Comparison of ENCODE assay signal across 17 cellular contexts in the genomic region with DNA sequence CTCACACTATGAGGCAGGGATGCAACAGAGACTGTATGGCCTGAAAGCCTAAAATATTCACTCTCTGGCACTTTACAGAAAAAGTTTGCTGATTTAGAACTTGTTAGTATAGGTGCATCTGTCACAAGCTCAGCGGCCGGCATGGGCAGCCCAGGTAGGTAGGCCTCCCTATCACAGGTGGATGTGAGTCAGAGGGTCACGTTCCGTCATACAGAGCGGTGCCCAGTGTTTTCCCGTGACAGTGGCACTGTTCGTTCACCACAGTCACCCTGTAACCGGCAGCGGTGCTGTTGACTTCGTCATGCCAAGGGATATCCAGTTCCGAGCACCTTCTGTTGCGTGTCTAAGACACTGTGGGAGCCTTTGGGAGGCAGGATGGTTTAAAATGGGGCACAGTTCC. TPM values are rescaled to one million over a fixed set of nuclear protein-coding genes. Genes with fewer than 3 reads are reported as not detected.
DNase-seq lines count a peak whose midpoint lies in the region; FAIRE-seq and TF ChIP-seq lines count a peak whose summit lies in the region.
"Had no signal": no experiment of that assay in that cellular context is flagged by ENCODE, and none has a peak within 500 bp of the region (broad histone marks: within the 10 kb centered on the region; RNA-seq: fewer than 3 reads in every experiment).

No MANE protein-coding gene starts in this region.

- FAIRE-seq in HTR-8/SVneo (lab: Jason Lieb, UNC): peak; percentile 13
- FAIRE-seq: GM12891, GM18507 had no signal

- no peak overlapping the region for H2BK120ac ChIP-seq in neuronal stem cell (ENCODE audit: low read depth, low read length)

- H2AFZ ChIP-seq in neuronal stem cell (ENCODE audit: low read length) (no peak overlapping the region), GM23248 (no peak overlapping the region)

- peak overlapping the region; percentile 12 for H2AK5ac ChIP-seq in neuronal stem cell (ENCODE audit: low read depth, low read length)

- H4K20me1 ChIP-seq in GM23248 (ENCODE audit: insufficient read depth): no peaks in the 10 kb centered on the region

- peaks cover 0 to 4% of the 10 kb centered on the region in 2 donors for H3K4me1 ChIP-seq in neuronal stem cell (ENCODE audit: control insufficient read depth in 2 of 2, insufficient read depth in 1 of 2, low read depth in 1 of 2, low read length in 2 of 2)
- peaks cover 10% of the 10 kb centered on the region; the same call in 1 of the 2 replicates for H3K4me1 ChIP-seq in GM23248 (ENCODE audit: insufficient read depth)

- H3K27me3 ChIP-seq in neuronal stem cell (ENCODE audit: control insufficient read depth in 3 of 3, insufficient read depth in 3 of 3, low read depth in 1 of 3, low read length in 3 of 3) (no peaks in the 10 kb centered on the region), GM23248 (replicated peaks; ENCODE audit: insufficient read depth) (no peaks in the 10 kb centered on the region)

- H3K9me3 ChIP-seq in neuronal stem cell (replicated peaks in 1 of 2; ENCODE audit: control insufficient read depth in 2 of 2, insufficient read depth in 1 of 2, low read depth in 1 of 2, low read length in 2 of 2) (no peaks in the 10 kb centered on the region), GM23248 (ENCODE audit: low read depth) (no peaks in the 10 kb centered on the region)

- H3F3A ChIP-seq in GM23248 (ENCODE audit: insufficient read depth): no peaks in the 10 kb centered on the region

- H3K36me3 ChIP-seq in neuronal stem cell (replicated peaks in 1 of 2; ENCODE audit: control insufficient read depth in 2 of 2, insufficient read depth in 2 of 2, low read length in 2 of 2) (no peaks in the 10 kb centered on the region), GM23248 (ENCODE audit: low read depth) (no peaks in the 10 kb centered on the region)

- no peak for TF ChIP-seq CTCF in RWPE1 (conservative IDR thresholded peaks at IDR 0.05; ENCODE audit: low read depth)

- H2BK12ac ChIP-seq in neuronal stem cell (ENCODE audit: low read length): peak overlapping the region; percentile 33

- no peak overlapping the region for H2BK15ac ChIP-seq in neuronal stem cell (ENCODE audit: low read length)

- H3K18ac ChIP-seq in neuronal stem cell (ENCODE audit: low read length): no peak overlapping the region

- peak overlapping the region; percentile 19 for H3K27ac ChIP-seq in RWPE1
- H3K27ac ChIP-seq in neuronal stem cell (replicated peaks; ENCODE audit: low read length): no peak overlapping the region
- no peak overlapping the region for H3K27ac ChIP-seq in GM23248

- no peak overlapping the region for H4K91ac ChIP-seq in neuronal stem cell (ENCODE audit: low read depth, low read length, poor library complexity)

- H3K4me3 ChIP-seq in neuronal stem cell (ENCODE audit: low read length in 2 of 2) (no peak overlapping the region), GM23248 (no peak overlapping the region)

- H3K23ac ChIP-seq in neuronal stem cell (ENCODE audit: low read depth, low read length, poor library complexity): no peak overlapping the region

- H3K14ac ChIP-seq in neuronal stem cell (ENCODE audit: low read length): no peak overlapping the region

- CTCF ChIA-PET in RWPE1 (lab: Yijun Ruan, JAX): no interaction called here

- H3K9me2 ChIP-seq in GM23248 (ENCODE audit: insufficient read depth): no peaks in the 10 kb centered on the region

- no peak overlapping the region for H3K4me2 ChIP-seq in neuronal stem cell (ENCODE audit: insufficient read depth, low read length, poor library complexity, severe bottlenecking)
- H3K4me2 ChIP-seq in GM23248 (ENCODE audit: unreplicated experiment): no peak overlapping the region

- no peak overlapping the region for H3K4ac ChIP-seq in neuronal stem cell (ENCODE audit: low read length)

- H4K8ac ChIP-seq in neuronal stem cell (ENCODE audit: low read depth, low read length): no peak overlapping the region

- DNase-seq in HTR-8/SVneo (ENCODE audit: insufficient read length, low spot score) (no peak), NCI-H2171 (lab: John Stamatoyannopoulos, UW) (peak; percentile 16), RWPE1 (ENCODE audit: low spot score) (no peak), neuronal stem cell (ENCODE audit: low spot score) (no peak), NCI-H2081 (lab: John Stamatoyannopoulos, UW) (no peak), SHP77 treated with DMSO at 0.1 percent for 48 hours (lab: John Stamatoyannopoulos, UW) (no peak), GM23248 (no peak)
- DNase-seq: C1 segment of cervical spinal cord; Calu3; CD4-positive, alpha-beta memory T cell; COR-L47; DMS53; DMS79 treated with DMSO at 0.1 percent for 48 hours; GF-D8; H9 had no signal

- H3K9ac ChIP-seq in neuronal stem cell (ENCODE audit: low read depth, low read length, poor library complexity) (no peak overlapping the region), GM23248 (no peak overlapping the region)

- no peak overlapping the region for H2BK5ac ChIP-seq in neuronal stem cell (ENCODE audit: low read length)

- POLR2A ChIA-PET in RWPE1 (lab: Yijun Ruan, JAX; ENCODE audit: low non-redundant PET): no interaction called here

- in situ Hi-C loops in GM23248 (cut with MboI): no loop called here

- H3K79me2 ChIP-seq in GM23248 (ENCODE audit: insufficient read depth): no peaks in the 10 kb centered on the region

- no CpG with 5 or more reads among the region's 12 CpGs for WGBS in neuronal stem cell (ENCODE audit: extremely low coverage in 2 of 2, insufficient read length in 2 of 2, insufficient replicate concordance in 1 of 2), 2 donors
- WGBS in GM23248 (ENCODE audit: low coverage in 1 of 2, low lambda C conversion rate in 2 of 2, missing lambda C conversion rate in 2 of 2), 2 experiments: 96% methylated on average over 12 of the region's 12 CpGs

- no peaks in the 10 kb centered on the region for H3K79me1 ChIP-seq in neuronal stem cell (ENCODE audit: low read depth, low read length)

RNA-seq across cellular contexts. Expression of a gene that starts 32.9 kb away (rescaled TPM):
- 4.4 TPM for polyA plus RNA-seq in neuronal stem cell (2013, experiment 1 of 2)
- polyA plus RNA-seq in neuronal stem cell (2013, experiment 2 of 2): 4.7 TPM
- total RNA-seq in GM23248 (2014; rRNA removed; shearing (Covaris generic)): 167 and 192 TPM in 2 replicates
- 122 and 135 TPM in 2 replicates for polyA plus RNA-seq in GM23248 (2016; fragmentation: Nextera tagmentation; extraction: Ambion mirVana)
- polyA plus RNA-seq: CD4-positive, alpha-beta memory T cell had no signal
